Comparison of ENCODE assay signal across 21 cellular contexts in the genomic region with DNA sequence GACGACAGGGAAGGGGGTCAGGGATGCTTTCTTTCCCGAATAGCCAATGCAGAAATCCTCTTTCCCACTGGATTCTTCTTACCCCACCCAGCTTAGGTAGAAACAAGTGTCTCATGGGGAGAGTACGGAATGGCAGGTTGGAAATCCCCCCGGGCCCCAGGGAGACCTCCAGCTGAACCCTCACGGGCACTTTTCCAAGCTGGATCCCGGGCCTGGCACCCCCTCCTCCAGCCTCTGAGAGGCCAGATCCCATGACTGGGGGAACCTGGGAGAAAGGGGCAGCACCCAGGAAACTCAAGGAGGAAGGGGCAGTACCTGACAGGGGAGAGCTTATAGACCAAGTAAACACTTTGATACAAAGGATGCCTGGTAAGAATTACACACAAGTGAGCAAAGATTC. TPM values are rescaled to one million over a fixed set of nuclear protein-coding genes. Genes with fewer than 3 reads are reported as not detected.
DNase-seq lines count a peak whose midpoint lies in the region; ATAC-seq and TF ChIP-seq lines count a peak whose summit lies in the region.
"Had no signal": no experiment of that assay in that cellular context is flagged by ENCODE, and none has a peak within 500 bp of the region (broad histone marks: within the 10 kb centered on the region; RNA-seq: fewer than 3 reads in every experiment).

No MANE protein-coding gene starts in this region.

- H3K4me3 ChIP-seq in PC-3 (ENCODE audit: low read length) (peak overlapping the region; percentile 79), trophoblast cell (ENCODE audit: low read depth, low read length) (no peak overlapping the region), smooth muscle cell (peak overlapping the region; percentile 37), thyroid gland (replicated peaks in 1 of 3) (no peak overlapping the region)
- H3K4me3 ChIP-seq: A549 had no signal

- H3K4ac ChIP-seq in trophoblast cell (ENCODE audit: low read depth, low read length): no peak overlapping the region

- H3K14ac ChIP-seq in trophoblast cell (ENCODE audit: low read length): no peak overlapping the region

- peak overlapping the region; percentile 34 for H2BK12ac ChIP-seq in trophoblast cell (ENCODE audit: low read length)

- no peaks in the 10 kb centered on the region for H3K9me2 ChIP-seq in PC-3 (replicated peaks; ENCODE audit: low read length)

- no peak overlapping the region for H4K8ac ChIP-seq in trophoblast cell (ENCODE audit: low read depth, low read length)

- no peak for TF ChIP-seq POLR2A in thyroid gland (IDR thresholded peaks at IDR 0.05)

- peaks cover 74% of the 10 kb centered on the region for H3K4me1 ChIP-seq in PC-3 (ENCODE audit: insufficient read depth, low read length)
- H3K4me1 ChIP-seq in trophoblast cell (ENCODE audit: control insufficient read depth in 1 of 2, insufficient read depth in 2 of 2, low read length in 2 of 2): peaks cover 8 to 29% of the 10 kb centered on the region in 2 experiments
- peaks cover 19% of the 10 kb centered on the region for H3K4me1 ChIP-seq in smooth muscle cell (ENCODE audit: low read depth)
- H3K4me1 ChIP-seq in thyroid gland: peaks cover 12 to 32% of the 10 kb centered on the region in 2 donors
- H3K4me1 ChIP-seq: A549 had no signal

- WGBS in trophoblast cell (ENCODE audit: extremely low coverage, insufficient coverage, insufficient read length): no CpG with 5 or more reads among the region's 6 CpGs
- 82% methylated on average over 5 of the region's 6 CpGs for WGBS in smooth muscle cell (ENCODE audit: low lambda C conversion rate)
- 81 to 84% methylated on average over 6 of the region's 6 CpGs for WGBS in thyroid gland, 2 donors

- H3F3A ChIP-seq in PC-3 (ENCODE audit: low read length, unreplicated experiment): peaks cover 5% of the 10 kb centered on the region
- peaks cover 4% of the 10 kb centered on the region for H3F3A ChIP-seq in smooth muscle cell (ENCODE audit: low read depth)

- H3K36me3 ChIP-seq in PC-3 (ENCODE audit: low read depth, low read length) (peaks cover 27% of the 10 kb centered on the region), trophoblast cell (ENCODE audit: control insufficient read depth in 1 of 2, insufficient read depth in 2 of 2, low read length in 2 of 2) (no peaks in the 10 kb centered on the region), smooth muscle cell (ENCODE audit: low read depth) (no peaks in the 10 kb centered on the region), thyroid gland (no peaks in the 10 kb centered on the region)

- H2BK120ac ChIP-seq in trophoblast cell (ENCODE audit: insufficient read depth, low read length, poor library complexity): no peak overlapping the region

- ATAC-seq in PC-3 (no peak), HG02678 (IDR thresholded peaks at IDR 0.05; ENCODE audit: unreplicated experiment) (no peak)
- ATAC-seq: A549 had no signal

- H4K12ac ChIP-seq in trophoblast cell (ENCODE audit: low read depth, low read length): no peak overlapping the region

- H2AFZ ChIP-seq in PC-3 (ENCODE audit: low read length) (no peak overlapping the region), trophoblast cell (ENCODE audit: insufficient read depth, low read length, poor library complexity) (no peak overlapping the region), smooth muscle cell (ENCODE audit: low read depth) (no peak overlapping the region)

- peak; percentile 51 for DNase-seq in PC-3
- DNase-seq in epithelial cell of prostate (ENCODE audit: low read depth, low spot score): no peak
- DNase-seq in trophoblast cell: no peak
- no peak for DNase-seq in smooth muscle cell (lab: John Stamatoyannopoulos, UW; ENCODE audit: unreplicated experiment)
- no peak for DNase-seq in thyroid gland
- no peak for DNase-seq in caudate nucleus (lab: John Stamatoyannopoulos, UW)
- DNase-seq in NCI-H2107 treated with DMSO at 0.1 percent for 48 hours (lab: John Stamatoyannopoulos, UW; ENCODE audit: unreplicated experiment): no peak
- DNase-seq: AML-193; CD4-positive, alpha-beta T cell; DMS79; MV-4-11; NCI-H1417 treated with DMSO at 0.1 percent for 48 hours; NCI-H2029 treated with DMSO at 0.1 percent for 48 hours; NCI-H524 treated with DMSO at 0.1 percent for 48 hours; NK-92 treated with Interleukin-12 subunit alpha and Interleukin-12 subunit beta, amount 100 ng/mL, for 24 hours; OCI-M1 had no signal

- POLR2A ChIA-PET in PC-3 (lab: Charles Lee; ENCODE audit: unreplicated experiment): interaction anchor here (0.6 to 2.9 kb wide), 6 partner anchors 9 to 546 kb away, joined by 3 to 20 read pairs (median 6); a partner anchor contains a TSS

- H3K79me2 ChIP-seq in PC-3 (ENCODE audit: low read length) (peaks cover 78% of the 10 kb centered on the region), trophoblast cell (ENCODE audit: control insufficient read depth, insufficient read depth, low read length, poor library complexity) (no peaks in the 10 kb centered on the region), smooth muscle cell (ENCODE audit: low read depth) (peaks cover 37% of the 10 kb centered on the region)

- H3K27me3 ChIP-seq in PC-3 (ENCODE audit: low read length) (no peaks in the 10 kb centered on the region), trophoblast cell (ENCODE audit: insufficient read depth, low read length) (peaks cover 4% of the 10 kb centered on the region), smooth muscle cell (ENCODE audit: low read depth) (no peaks in the 10 kb centered on the region), thyroid gland (no peaks in the 10 kb centered on the region)

- no peak overlapping the region for H2BK5ac ChIP-seq in trophoblast cell (ENCODE audit: low read depth, low read length, poor library complexity)

- intact Hi-C loops in PC-3 (cut with micrococcal nuclease): no loop called here
- intact Hi-C loops in thyroid gland (cut with DNase I): no loop called here

- CTCF ChIA-PET in PC-3 (lab: Charles Lee): interaction anchor here (1.4 to 3.2 kb wide), 3 partner anchors 23 to 62 kb away, joined by 9 to 14 read pairs (median 13); no protein-coding TSS in a partner anchor

- BruUV-seq in PC-3 (replicated peaks; lab: Mats Ljungman, UMichigan): no TSS peak

- H3K9ac ChIP-seq in PC-3 (ENCODE audit: low read length) (peak overlapping the region; percentile 87), trophoblast cell (ENCODE audit: low read length) (no peak overlapping the region), smooth muscle cell (ENCODE audit: low read depth) (peak overlapping the region; percentile 11)

- TF ChIP-seq CTCF in PC-3 (conservative IDR thresholded peaks at IDR 0.05; ENCODE audit: low read depth, low read length): no peak
- no peak for TF ChIP-seq CTCF in smooth muscle cell (IDR thresholded peaks at IDR 0.05; ENCODE audit: borderline replicate concordance, insufficient read depth, poor library complexity, severe bottlenecking)
- no peak for TF ChIP-seq CTCF in thyroid gland (IDR thresholded peaks at IDR 0.05)

- peak overlapping the region; percentile 89 for H3K4me2 ChIP-seq in PC-3 (ENCODE audit: low read length)
- no peak overlapping the region for H3K4me2 ChIP-seq in trophoblast cell (ENCODE audit: low read length)
- H3K4me2 ChIP-seq in smooth muscle cell: peak overlapping the region; percentile 80
- H3K4me2 ChIP-seq: A549 had no signal

- H4K91ac ChIP-seq in trophoblast cell (ENCODE audit: low read depth, low read length): peak overlapping the region; percentile 39

- no peak overlapping the region for H2AK5ac ChIP-seq in trophoblast cell (ENCODE audit: low read length)

- no peak overlapping the region for H3K18ac ChIP-seq in trophoblast cell (ENCODE audit: low read length)

- H3K9me3 ChIP-seq in PC-3 (ENCODE audit: low read length) (no peaks in the 10 kb centered on the region), trophoblast cell (ENCODE audit: insufficient read depth, low read depth, low read length) (peaks cover 12% of the 10 kb centered on the region), smooth muscle cell (replicated peaks; ENCODE audit: low read depth) (no peaks in the 10 kb centered on the region), thyroid gland (no peaks in the 10 kb centered on the region)
- H3K9me3 ChIP-seq: A549 had no signal

- peak overlapping the region; percentile 74 for H3K27ac ChIP-seq in PC-3 (ENCODE audit: low read length)
- peak overlapping the region; percentile 93 for H3K27ac ChIP-seq in epithelial cell of prostate
- H3K27ac ChIP-seq in trophoblast cell (ENCODE audit: low read depth, low read length): no peak overlapping the region
- no peak overlapping the region for H3K27ac ChIP-seq in smooth muscle cell (ENCODE audit: low read depth)
- H3K27ac ChIP-seq in thyroid gland: no peak overlapping the region
- no peak overlapping the region for H3K27ac ChIP-seq in caudate nucleus (ENCODE audit: low read depth, low read length)
- H3K27ac ChIP-seq: A549 had no signal

- H3K23ac ChIP-seq in trophoblast cell (ENCODE audit: low read length): no peak overlapping the region

- peaks cover 60% of the 10 kb centered on the region for H4K20me1 ChIP-seq in PC-3 (ENCODE audit: low read length)
- H4K20me1 ChIP-seq in smooth muscle cell (ENCODE audit: low read depth): no peaks in the 10 kb centered on the region

- H3K79me1 ChIP-seq in trophoblast cell (ENCODE audit: low read length): no peaks in the 10 kb centered on the region

RNA-seq across cellular contexts. Expression of a gene that starts 1.3 kb away (rescaled TPM):
- 211 and 259 TPM in 2 replicates for total RNA-seq in PC-3 (2014; rRNA removed)
- polyA plus RNA-seq in trophoblast cell (2013): 0.14 and 0.18 TPM in 2 replicates
- total RNA-seq in smooth muscle cell: 43.6 and 52.5 TPM in 2 replicates
- polyA plus RNA-seq in smooth muscle cell: 26.9 and 30.3 TPM in 2 replicates
- under 1 TPM in 3 of 4 donors, not detected in 1; 0.11 to 0.94 (median 0.54) TPM for total RNA-seq in thyroid gland
- total RNA-seq: CD4-positive, alpha-beta T cell; G401; HT1080 had no signal
- polyA plus RNA-seq: A549, IgD-negative memory B cell had no signal

Comparison
In these comparisons a context has a peak if more than half of its experiments do, and no peak if none do; other contexts are left out.
1. H3K27ac ChIP-seq: peak in PC-3 (single experiment) and epithelial cell of prostate (single experiment); none in trophoblast cell (single experiment), smooth muscle cell (single experiment), thyroid gland (0 of 3) and caudate nucleus (single experiment).
2. H3K4me3 ChIP-seq: peak in PC-3 (single experiment) and smooth muscle cell (single experiment); none in trophoblast cell (single experiment) and thyroid gland (0 of 3).
3. RNA of a gene that starts 1.3 kb away (total RNA-seq): 211 to 259 TPM in PC-3 and 43.6 to 52.5 TPM in smooth muscle cell; 0.11 to 0.94 TPM in thyroid gland; every median in the first group is over 10 times any median in the second.